In genomic region chr5:64532657-64533056, GRCh38 we compare ENCODE assay signal across 3 cellular contexts.
TF ChIP-seq lines count a peak whose summit lies in the region.

No MANE protein-coding gene starts in this region.

TF ChIP-seq in GM23338, 12 proteins besides CTCF, POLR2A, EP300 and RAD21 (continued from another document):
- TF ChIP-seq, protein P1, sequence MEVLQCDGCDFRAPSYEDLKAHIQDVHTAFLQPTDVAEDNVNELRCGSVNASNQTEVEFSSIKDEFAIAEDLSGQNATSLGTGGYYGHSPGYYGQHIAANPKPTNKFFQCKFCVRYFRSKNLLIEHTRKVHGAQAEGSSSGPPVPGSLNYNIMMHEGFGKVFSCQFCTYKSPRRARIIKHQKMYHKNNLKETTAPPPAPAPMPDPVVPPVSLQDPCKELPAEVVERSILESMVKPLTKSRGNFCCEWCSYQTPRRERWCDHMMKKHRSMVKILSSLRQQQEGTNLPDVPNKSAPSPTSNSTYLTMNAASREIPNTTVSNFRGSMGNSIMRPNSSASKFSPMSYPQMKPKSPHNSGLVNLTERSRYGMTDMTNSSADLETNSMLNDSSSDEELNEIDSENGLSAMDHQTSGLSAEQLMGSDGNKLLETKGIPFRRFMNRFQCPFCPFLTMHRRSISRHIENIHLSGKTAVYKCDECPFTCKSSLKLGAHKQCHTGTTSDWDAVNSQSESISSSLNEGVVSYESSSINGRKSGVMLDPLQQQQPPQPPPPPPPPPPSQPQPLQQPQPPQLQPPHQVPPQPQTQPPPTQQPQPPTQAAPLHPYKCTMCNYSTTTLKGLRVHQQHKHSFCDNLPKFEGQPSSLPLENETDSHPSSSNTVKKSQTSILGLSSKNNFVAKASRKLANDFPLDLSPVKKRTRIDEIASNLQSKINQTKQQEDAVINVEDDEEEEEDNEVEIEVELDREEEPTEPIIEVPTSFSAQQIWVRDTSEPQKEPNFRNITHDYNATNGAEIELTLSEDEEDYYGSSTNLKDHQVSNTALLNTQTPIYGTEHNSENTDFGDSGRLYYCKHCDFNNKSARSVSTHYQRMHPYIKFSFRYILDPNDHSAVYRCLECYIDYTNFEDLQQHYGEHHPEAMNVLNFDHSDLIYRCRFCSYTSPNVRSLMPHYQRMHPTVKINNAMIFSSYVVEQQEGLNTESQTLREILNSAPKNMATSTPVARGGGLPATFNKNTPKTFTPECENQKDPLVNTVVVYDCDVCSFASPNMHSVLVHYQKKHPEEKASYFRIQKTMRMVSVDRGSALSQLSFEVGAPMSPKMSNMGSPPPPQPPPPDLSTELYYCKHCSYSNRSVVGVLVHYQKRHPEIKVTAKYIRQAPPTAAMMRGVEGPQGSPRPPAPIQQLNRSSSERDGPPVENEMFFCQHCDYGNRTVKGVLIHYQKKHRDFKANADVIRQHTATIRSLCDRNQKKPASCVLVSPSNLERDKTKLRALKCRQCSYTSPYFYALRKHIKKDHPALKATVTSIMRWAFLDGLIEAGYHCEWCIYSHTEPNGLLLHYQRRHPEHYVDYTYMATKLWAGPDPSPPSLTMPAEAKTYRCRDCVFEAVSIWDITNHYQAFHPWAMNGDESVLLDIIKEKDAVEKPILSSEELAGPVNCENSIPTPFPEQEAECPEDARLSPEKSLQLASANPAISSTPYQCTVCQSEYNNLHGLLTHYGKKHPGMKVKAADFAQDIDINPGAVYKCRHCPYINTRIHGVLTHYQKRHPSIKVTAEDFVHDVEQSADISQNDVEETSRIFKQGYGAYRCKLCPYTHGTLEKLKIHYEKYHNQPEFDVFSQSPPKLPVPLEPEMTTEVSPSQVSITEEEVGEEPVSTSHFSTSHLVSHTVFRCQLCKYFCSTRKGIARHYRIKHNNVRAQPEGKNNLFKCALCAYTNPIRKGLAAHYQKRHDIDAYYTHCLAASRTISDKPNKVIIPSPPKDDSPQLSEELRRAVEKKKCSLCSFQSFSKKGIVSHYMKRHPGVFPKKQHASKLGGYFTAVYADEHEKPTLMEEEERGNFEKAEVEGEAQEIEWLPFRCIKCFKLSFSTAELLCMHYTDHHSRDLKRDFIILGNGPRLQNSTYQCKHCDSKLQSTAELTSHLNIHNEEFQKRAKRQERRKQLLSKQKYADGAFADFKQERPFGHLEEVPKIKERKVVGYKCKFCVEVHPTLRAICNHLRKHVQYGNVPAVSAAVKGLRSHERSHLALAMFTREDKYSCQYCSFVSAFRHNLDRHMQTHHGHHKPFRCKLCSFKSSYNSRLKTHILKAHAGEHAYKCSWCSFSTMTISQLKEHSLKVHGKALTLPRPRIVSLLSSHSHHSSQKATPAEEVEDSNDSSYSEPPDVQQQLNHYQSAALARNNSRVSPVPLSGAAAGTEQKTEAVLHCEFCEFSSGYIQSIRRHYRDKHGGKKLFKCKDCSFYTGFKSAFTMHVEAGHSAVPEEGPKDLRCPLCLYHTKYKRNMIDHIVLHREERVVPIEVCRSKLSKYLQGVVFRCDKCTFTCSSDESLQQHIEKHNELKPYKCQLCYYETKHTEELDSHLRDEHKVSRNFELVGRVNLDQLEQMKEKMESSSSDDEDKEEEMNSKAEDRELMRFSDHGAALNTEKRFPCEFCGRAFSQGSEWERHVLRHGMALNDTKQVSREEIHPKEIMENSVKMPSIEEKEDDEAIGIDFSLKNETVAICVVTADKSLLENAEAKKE (CRISPR knock-in tag; IDR thresholded peaks at IDR 0.05), result no peak
- no peak for TF ChIP-seq EZH2 (IDR thresholded peaks at IDR 0.05; ENCODE audit: low read depth, unreplicated experiment)

TF ChIP-seq in endothelial cell of umbilical vein, 7 proteins besides CTCF, POLR2A, EP300 and RAD21 (continued from another document):
- TF ChIP-seq, protein P2, sequence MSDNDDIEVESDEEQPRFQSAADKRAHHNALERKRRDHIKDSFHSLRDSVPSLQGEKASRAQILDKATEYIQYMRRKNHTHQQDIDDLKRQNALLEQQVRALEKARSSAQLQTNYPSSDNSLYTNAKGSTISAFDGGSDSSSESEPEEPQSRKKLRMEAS (IDR thresholded peaks at IDR 0.05; ENCODE audit: insufficient read depth, insufficient read length), result no peak
- no peak for TF ChIP-seq POLR2AphosphoS5 (IDR thresholded peaks at IDR 0.05; ENCODE audit: insufficient read depth, low read depth, low read length)

TF ChIP-seq in HEK293T, 16 proteins besides CTCF, POLR2A, EP300 and RAD21 (continued from another document):
- no peak for TF ChIP-seq BHLHE40 (IDR thresholded peaks at IDR 0.05; ENCODE audit: borderline replicate concordance)
